Comparison of ENCODE assay signal across 25 cellular contexts in the genomic region with DNA sequence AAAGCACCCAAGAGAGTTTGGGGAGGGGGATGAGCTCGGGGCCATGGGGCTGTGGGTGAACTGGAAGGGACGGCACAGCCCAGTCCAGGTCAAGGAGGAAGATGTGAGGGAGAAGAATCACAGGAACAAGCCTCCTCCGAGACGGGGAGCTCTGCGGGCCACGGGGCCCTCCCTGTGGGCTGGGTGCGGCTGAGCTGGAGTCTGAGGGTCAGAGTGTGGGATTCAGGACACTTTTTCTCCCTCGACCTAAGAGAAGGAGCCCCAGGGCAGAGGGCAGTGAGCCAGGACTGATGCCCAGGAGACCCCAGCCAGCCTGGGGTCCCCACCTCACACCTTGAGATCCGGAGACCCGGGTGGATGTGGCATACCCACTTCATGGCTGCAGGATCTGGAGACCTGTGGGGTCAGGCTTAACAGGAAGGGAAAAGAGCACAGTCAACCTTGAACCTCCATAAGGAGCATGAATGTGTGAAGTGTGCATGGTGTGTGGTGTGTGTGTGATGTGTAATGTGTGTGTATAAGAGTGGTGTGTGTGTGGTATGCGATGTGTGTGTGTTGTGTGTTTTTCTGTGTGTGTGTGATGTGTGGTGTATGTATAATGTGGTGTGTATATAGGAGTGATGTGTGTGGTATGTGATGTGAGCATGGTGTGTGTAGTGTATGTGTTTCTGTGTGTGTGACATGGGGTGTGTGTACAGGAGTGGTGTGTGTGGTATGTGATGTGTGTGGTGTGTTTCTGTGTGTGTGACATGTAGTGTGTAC.
DNase-seq lines count a peak whose midpoint lies in the region; ATAC-seq and TF ChIP-seq lines count a peak whose summit lies in the region.
"Had no signal": no experiment of that assay in that cellular context is flagged by ENCODE, and none has a peak within 500 bp of the region (broad histone marks: within the 10 kb centered on the region; RNA-seq: fewer than 3 reads in every experiment).

No MANE protein-coding gene starts in this region.

- H2AFZ ChIP-seq in IMR-90 (replicated peaks; ENCODE audit: low read length, poor library complexity) (no peak overlapping the region), smooth muscle cell (ENCODE audit: low read depth) (no peak overlapping the region)

- no peak overlapping the region for H3K4me2 ChIP-seq in IMR-90 (ENCODE audit: low read depth, low read length)
- no peak overlapping the region for H3K4me2 ChIP-seq in smooth muscle cell
- H3K4me2 ChIP-seq: A549 had no signal

- H3K79me2 ChIP-seq in smooth muscle cell (ENCODE audit: low read depth) = no peaks in the 10 kb centered on the region

- H3K27me3 ChIP-seq in IMR-90 (ENCODE audit: control insufficient read depth, insufficient read depth, low read length) (no peaks in the 10 kb centered on the region), upper lobe of right lung (peaks cover 30% of the 10 kb centered on the region), smooth muscle cell (ENCODE audit: low read depth) (peaks cover 19% of the 10 kb centered on the region)
- H3K27me3 ChIP-seq: thyroid gland had no signal

- no peak overlapping the region for H3K4ac ChIP-seq in IMR-90 (ENCODE audit: low read depth, low read length)

- no TSS peak for BruUV-seq in IMR-90 (replicated peaks; lab: Mats Ljungman, UMichigan)

- intact Hi-C loops in IMR-90 (cut with micrococcal nuclease) = no loop called here
- intact Hi-C loops in upper lobe of right lung (cut with DNase I) = no loop called here

- H3K14ac ChIP-seq in IMR-90 (replicated peaks; ENCODE audit: low read depth, low read length) = no peak overlapping the region

- no peak overlapping the region for H4K8ac ChIP-seq in IMR-90 (ENCODE audit: low read depth in 2 of 2, low read length in 2 of 2)

- no peaks in the 10 kb centered on the region for H3K79me1 ChIP-seq in IMR-90 (ENCODE audit: low read depth in 1 of 2, low read length in 2 of 2)

- no peak overlapping the region for H3K18ac ChIP-seq in IMR-90 (ENCODE audit: low read depth, low read length)

- DNase-seq in activated CD8-positive, alpha-beta memory T cell treated with anti-CD3 and anti-CD28 coated beads for 24 hours = peak; percentile 33
- DNase-seq in activated CD8-positive, alpha-beta memory T cell treated with anti-CD3 and anti-CD28 coated beads, Interleukin-2, amount 10 ng/mL, durations not matched to agents 7 days and 5 days = no peak
- DNase-seq in IMR-90 (no peak), mucosa of gallbladder (ENCODE audit: low spot score) (peak; percentile 4), upper lobe of right lung (peak; percentile 25), NCI-H2029 (lab: John Stamatoyannopoulos, UW) (no peak), smooth muscle cell (lab: John Stamatoyannopoulos, UW; ENCODE audit: unreplicated experiment) (no peak)
- DNase-seq: activated naive CD4-positive, alpha-beta T cell treated with anti-CD3 and anti-CD28 coated beads, Interleukin-2, amount 10 ng/mL, durations not matched to agents 7 days and 5 days; activated T-cell treated with anti-CD3 and anti-CD28 coated beads, Interleukin-2, amount 50 U/mL, for 24 hours; central memory CD4-positive, alpha-beta T cell; heart right ventricle; left ventricle myocardium superior; MG63; mucosa of descending colon; NCI-H1417 treated with DMSO at 0.1 percent for 48 hours; NCI-H510A; NK-92 treated with Interleukin-12 subunit alpha and Interleukin-12 subunit beta, amount 100 ng/mL, for 24 hours; small intestine; stimulated activated CD4-positive, alpha-beta T cell treated with anti-CD3 and anti-CD28 coated beads, Interleukin-2, amount 100 ng/mL, for 48 hours; stimulated activated naive CD4-positive, alpha-beta T cell; thyroid gland had no signal

- POLR2A ChIA-PET in IMR-90 (lab: Charles Lee; ENCODE audit: unreplicated experiment) = no interaction called here

- H3K9me3 ChIP-seq in IMR-90 (ENCODE audit: control insufficient read depth, insufficient read depth, low read length) (peaks cover 54% of the 10 kb centered on the region), upper lobe of right lung (no peaks in the 10 kb centered on the region), smooth muscle cell (replicated peaks; ENCODE audit: low read depth) (no peaks in the 10 kb centered on the region)
- H3K9me3 ChIP-seq: A549, MG63, mucosa of descending colon, thyroid gland had no signal

- no peak for TF ChIP-seq CTCF in IMR-90 (conservative IDR thresholded peaks at IDR 0.05; ENCODE audit: low read depth, low read length)
- TF ChIP-seq CTCF in upper lobe of right lung (IDR thresholded peaks at IDR 0.05) = no peak
- TF ChIP-seq CTCF in smooth muscle cell (IDR thresholded peaks at IDR 0.05; ENCODE audit: borderline replicate concordance, insufficient read depth, poor library complexity, severe bottlenecking) = no peak

- H4K20me1 ChIP-seq in IMR-90 (ENCODE audit: insufficient read depth, low read length) = no peaks in the 10 kb centered on the region
- no peaks in the 10 kb centered on the region for H4K20me1 ChIP-seq in smooth muscle cell (ENCODE audit: low read depth)

- 34% methylated on average over 3 of the region's 11 CpGs; no CpG with 5 or more reads in 1 of the 2 experiments for WGBS in IMR-90 (ENCODE audit: extremely low coverage in 2 of 2, insufficient read length in 1 of 2), 2 experiments
- WGBS in smooth muscle cell (ENCODE audit: low lambda C conversion rate) = 83% methylated on average over 11 of the region's 11 CpGs

- H4K5ac ChIP-seq in IMR-90 (ENCODE audit: low read depth, low read length) = no peak overlapping the region

- H3K36me3 ChIP-seq in IMR-90 (ENCODE audit: control insufficient read depth, insufficient read depth, low read length) (no peaks in the 10 kb centered on the region), upper lobe of right lung (no peaks in the 10 kb centered on the region), smooth muscle cell (ENCODE audit: low read depth) (no peaks in the 10 kb centered on the region)
- H3K36me3 ChIP-seq: heart right ventricle, MG63, thyroid gland had no signal

- in situ Hi-C loops in IMR-90 (cut with MboI; ENCODE audit: low sequenced_read_pairs) = no loop called here

- TF ChIP-seq POLR2A in IMR-90 (IDR thresholded peaks at IDR 0.05; ENCODE audit: low read depth, low read length) = no peak

- H3F3A ChIP-seq in smooth muscle cell (ENCODE audit: low read depth) = no peaks in the 10 kb centered on the region

- no peak overlapping the region for H3K9ac ChIP-seq in IMR-90 (ENCODE audit: low read depth, low read length)
- no peak overlapping the region for H3K9ac ChIP-seq in smooth muscle cell (ENCODE audit: low read depth)

- no peak overlapping the region for H2BK120ac ChIP-seq in IMR-90 (ENCODE audit: low read depth, low read length)

- no peak overlapping the region for H2BK20ac ChIP-seq in IMR-90 (ENCODE audit: low read depth, low read length)

- no peak overlapping the region for H3K27ac ChIP-seq in IMR-90 (ENCODE audit: insufficient read depth, low read length)
- H3K27ac ChIP-seq in upper lobe of right lung = no peak overlapping the region
- no peak overlapping the region for H3K27ac ChIP-seq in smooth muscle cell (ENCODE audit: low read depth)
- H3K27ac ChIP-seq: A549, dorsolateral prefrontal cortex, heart right ventricle, thyroid gland, VCaP had no signal

- no peak overlapping the region for H2AK5ac ChIP-seq in IMR-90 (ENCODE audit: low read depth, low read length)

- H2BK5ac ChIP-seq in IMR-90 (ENCODE audit: low read depth, low read length, poor library complexity, severe bottlenecking) = peak overlapping the region; percentile 78

- no peak overlapping the region for H3K56ac ChIP-seq in IMR-90 (ENCODE audit: extremely low read depth, insufficient read depth, low read length)

- H4K91ac ChIP-seq in IMR-90 (ENCODE audit: insufficient read depth, low read depth, low read length) = no peak overlapping the region

- CTCF ChIA-PET in activated CD8-positive, alpha-beta memory T cell treated with anti-CD3 and anti-CD28 coated beads, Interleukin-2, amount 10 ng/mL, durations not matched to agents 7 days and 5 days (lab: Charles Lee) = interaction anchor here (0.8 kb wide), 1 partner anchor 18 kb away, joined by 5 read pairs; no protein-coding TSS in a partner anchor
- CTCF ChIA-PET in IMR-90 (lab: Yijun Ruan, JAX) = no interaction called here

- H3K4me3 ChIP-seq in IMR-90 (ENCODE audit: insufficient read depth, low read depth, low read length) (no peak overlapping the region), upper lobe of right lung (no peak overlapping the region), smooth muscle cell (no peak overlapping the region)
- H3K4me3 ChIP-seq: A549, heart right ventricle, MG63, mucosa of descending colon, thyroid gland had no signal

- H3K4me1 ChIP-seq in IMR-90 (ENCODE audit: control insufficient read depth, insufficient read depth, low read length) = no peaks in the 10 kb centered on the region
- no peaks in the 10 kb centered on the region for H3K4me1 ChIP-seq in upper lobe of right lung
- H3K4me1 ChIP-seq in smooth muscle cell (ENCODE audit: low read depth) = no peaks in the 10 kb centered on the region
- H3K4me1 ChIP-seq: A549, heart right ventricle, thyroid gland had no signal

- no peak for TF ChIP-seq RAD21 in IMR-90 (IDR thresholded peaks at IDR 0.05; ENCODE audit: low read length)

- H3K27me3 Mint-ChIP-seq in activated CD8-positive, alpha-beta memory T cell treated with anti-CD3 and anti-CD28 coated beads, Interleukin-2, amount 10 ng/mL, durations not matched to agents 7 days and 5 days = peaks cover 13% of the 10 kb centered on the region

- H2BK15ac ChIP-seq in IMR-90 (ENCODE audit: low read depth, low read length) = no peak overlapping the region

- no peak overlapping the region for H3K23ac ChIP-seq in IMR-90 (ENCODE audit: low read depth, low read length)

- no peaks in the 10 kb centered on the region for H3K36me3 Mint-ChIP-seq in activated CD8-positive, alpha-beta memory T cell treated with anti-CD3 and anti-CD28 coated beads, Interleukin-2, amount 10 ng/mL, durations not matched to agents 7 days and 5 days
- H3K36me3 Mint-ChIP-seq: activated naive CD4-positive, alpha-beta T cell treated with anti-CD3 and anti-CD28 coated beads, Interleukin-2, amount 10 ng/mL, durations not matched to agents 7 days and 5 days had no signal

- H3K4me3 Mint-ChIP-seq in activated CD8-positive, alpha-beta memory T cell treated with anti-CD3 and anti-CD28 coated beads, Interleukin-2, amount 10 ng/mL, durations not matched to agents 7 days and 5 days = no peak overlapping the region
- H3K4me3 Mint-ChIP-seq: activated naive CD4-positive, alpha-beta T cell treated with anti-CD3 and anti-CD28 coated beads, Interleukin-2, amount 10 ng/mL, durations not matched to agents 7 days and 5 days; activated T-cell treated with anti-CD3 and anti-CD28 coated beads, Interleukin-2, amount 50 U/mL, for 24 hours had no signal

- no peak for ATAC-seq in activated CD8-positive, alpha-beta memory T cell treated with anti-CD3 and anti-CD28 coated beads, Interleukin-2, amount 10 ng/mL, durations not matched to agents 7 days and 5 days
- no peak for ATAC-seq in IMR-90 (ENCODE audit: low read depth)
- no peak for ATAC-seq in upper lobe of right lung
- ATAC-seq in HG03571 (IDR thresholded peaks at IDR 0.05; ENCODE audit: unreplicated experiment) = no peak
- ATAC-seq: A549, heart right ventricle, left ventricle myocardium superior, mucosa of descending colon had no signal

- H3K27ac Mint-ChIP-seq in activated CD8-positive, alpha-beta memory T cell treated with anti-CD3 and anti-CD28 coated beads, Interleukin-2, amount 10 ng/mL, durations not matched to agents 7 days and 5 days = no peak overlapping the region
- H3K27ac Mint-ChIP-seq: activated naive CD4-positive, alpha-beta T cell treated with anti-CD3 and anti-CD28 coated beads, Interleukin-2, amount 10 ng/mL, durations not matched to agents 7 days and 5 days; activated T-cell treated with anti-CD3 and anti-CD28 coated beads, Interleukin-2, amount 50 U/mL, for 24 hours had no signal

- no peaks in the 10 kb centered on the region for H3K9me3 Mint-ChIP-seq in activated CD8-positive, alpha-beta memory T cell treated with anti-CD3 and anti-CD28 coated beads, Interleukin-2, amount 10 ng/mL, durations not matched to agents 7 days and 5 days (ENCODE audit: low read depth)

- no peak overlapping the region for H2AK9ac ChIP-seq in IMR-90 (replicated peaks; ENCODE audit: low read depth, low read length, poor library complexity)

- no peaks in the 10 kb centered on the region for H3K9me1 ChIP-seq in IMR-90 (ENCODE audit: insufficient read depth, low read length)

- H3K4me1 Mint-ChIP-seq in activated CD8-positive, alpha-beta memory T cell treated with anti-CD3 and anti-CD28 coated beads, Interleukin-2, amount 10 ng/mL, durations not matched to agents 7 days and 5 days = peaks cover 9% of the 10 kb centered on the region

- dilution Hi-C loops in IMR-90 (cut with HindIII; ENCODE audit: low sequenced_read_pairs, unreplicated experiment) = no loop called here

Comparison
In these comparisons a context has a peak if more than half of its experiments do, and no peak if none do; other contexts are left out.
1. DNase-seq: peak in activated CD8-positive, alpha-beta memory T cell treated with anti-CD3 and anti-CD28 coated beads for 24 hours (single experiment), mucosa of gallbladder (single experiment) and upper lobe of right lung (single experiment); none in activated CD8-positive, alpha-beta memory T cell treated with anti-CD3 and anti-CD28 coated beads, Interleukin-2, amount 10 ng/mL, durations not matched to agents 7 days and 5 days (single experiment), IMR-90 (single experiment), NCI-H2029 (single experiment) and smooth muscle cell (single experiment).